In the genomic region with DNA sequence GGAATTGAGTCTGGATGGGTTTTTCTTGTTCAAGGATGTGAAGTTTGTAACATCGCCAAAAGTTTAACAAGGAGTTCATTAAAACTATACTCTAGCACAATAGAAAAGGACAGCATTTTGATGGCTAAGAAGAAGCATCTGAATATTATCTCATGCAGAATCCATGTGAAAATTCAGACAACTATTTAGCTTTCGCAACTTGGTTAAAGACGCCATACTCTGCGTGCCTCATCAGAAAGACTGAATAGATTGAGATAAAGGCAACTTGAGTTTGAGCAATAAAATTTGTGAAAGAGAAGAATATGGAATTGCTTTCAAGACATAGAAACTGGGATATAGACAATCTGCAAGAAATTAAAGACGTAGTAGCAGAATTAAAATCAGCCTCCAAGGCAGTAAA, we compare ENCODE assay signal across 4 cellular contexts.
"Had no signal": no experiment of that assay in that cellular context is flagged by ENCODE, and none has a peak within 500 bp of the region (broad histone marks: within the 10 kb centered on the region; RNA-seq: fewer than 3 reads in every experiment).

No MANE protein-coding gene starts in this region.

- DNase-seq: H9, HCEC 1CT, KBM-7 had no signal

- H3K4me3 ChIP-seq: GM23338 had no signal

- ATAC-seq: GM23338 had no signal

- H2AFZ ChIP-seq: GM23338 had no signal

- H3K4me2 ChIP-seq: GM23338 had no signal
